Comparison of ENCODE assay signal across 22 cellular contexts in genomic region chr13:113119166-113119821, GRCh38. TPM values are rescaled to one million over a fixed set of nuclear protein-coding genes. Genes with fewer than 3 reads are reported as not detected.
"Had no signal": no experiment of that assay in that cellular context is flagged by ENCODE, and none has a peak within 500 bp of the region (broad histone marks: within the 10 kb centered on the region; RNA-seq: fewer than 3 reads in every experiment).

No MANE protein-coding gene starts in this region.

- H3K9me3 Mint-ChIP-seq: activated CD4-positive, alpha-beta T cell treated with anti-CD3 and anti-CD28 coated beads, Interleukin-2, amount 10 ng/mL, durations not matched to agents 24 days and 14 days; activated naive CD8-positive, alpha-beta T cell treated with anti-CD3 and anti-CD28 coated beads for 36 hours; naive thymus-derived CD8-positive, alpha-beta T cell; stimulated activated effector memory CD8-positive, alpha-beta T cell treated with anti-CD3 and anti-CD28 coated beads, Interleukin-12 subunit alpha, Interleukin-12 subunit beta, amount 100 ng/mL, for 72 hours had no signal

- H3K36me3 ChIP-seq: brain microvascular endothelial cell, esophagus squamous epithelium, ovary, right atrium auricular region, upper lobe of right lung had no signal

- H3K27me3 ChIP-seq: brain microvascular endothelial cell, dorsolateral prefrontal cortex, ovary, right atrium auricular region, upper lobe of right lung had no signal

- H3K27ac ChIP-seq: brain microvascular endothelial cell, dorsolateral prefrontal cortex, esophagus squamous epithelium, ovary, right atrium auricular region, SK-N-MC, upper lobe of right lung, VCaP had no signal

- ATAC-seq: mucosa of descending colon; naive thymus-derived CD8-positive, alpha-beta T cell; stimulated activated effector memory CD8-positive, alpha-beta T cell treated with anti-CD3 and anti-CD28 coated beads, Interleukin-12 subunit alpha, Interleukin-12 subunit beta, amount 100 ng/mL, for 72 hours; upper lobe of right lung had no signal

- H3K27ac Mint-ChIP-seq: activated CD4-positive, alpha-beta T cell treated with anti-CD3 and anti-CD28 coated beads, Interleukin-2, amount 10 ng/mL, durations not matched to agents 24 days and 14 days; activated naive CD8-positive, alpha-beta T cell treated with anti-CD3 and anti-CD28 coated beads for 36 hours; stimulated activated effector memory CD8-positive, alpha-beta T cell treated with anti-CD3 and anti-CD28 coated beads, Interleukin-12 subunit alpha, Interleukin-12 subunit beta, amount 100 ng/mL, for 72 hours had no signal

- H3K9me3 ChIP-seq: esophagus squamous epithelium, mucosa of descending colon, ovary, right atrium auricular region, upper lobe of right lung had no signal

- H3K27me3 Mint-ChIP-seq: activated naive CD8-positive, alpha-beta T cell treated with anti-CD3 and anti-CD28 coated beads for 36 hours had no signal

- FAIRE-seq: small intestine had no signal

- H3K36me3 Mint-ChIP-seq: activated naive CD8-positive, alpha-beta T cell treated with anti-CD3 and anti-CD28 coated beads for 36 hours; naive thymus-derived CD8-positive, alpha-beta T cell; stimulated activated effector memory CD8-positive, alpha-beta T cell treated with anti-CD3 and anti-CD28 coated beads, Interleukin-12 subunit alpha, Interleukin-12 subunit beta, amount 100 ng/mL, for 72 hours had no signal

- H3K4me3 ChIP-seq: dorsolateral prefrontal cortex, esophagus squamous epithelium, mucosa of descending colon, ovary, right atrium auricular region, SK-N-MC, upper lobe of right lung had no signal

- DNase-seq: activated CD4-positive, alpha-beta T cell treated with anti-CD3 and anti-CD28 coated beads, Interleukin-2, amount 10 ng/mL, durations not matched to agents 24 days and 14 days; activated gamma-delta T cell treated with Interleukin-2 at 50 U/mL for 16 hours; activated naive CD8-positive, alpha-beta T cell treated with anti-CD3 and anti-CD28 coated beads for 36 hours; activated T-cell treated with anti-CD3 and anti-CD28 coated beads, Interleukin-2, amount 50 U/mL, for 1 hour; brain microvascular endothelial cell; esophagus squamous epithelium; foreskin fibroblast; mammary epithelial cell; mucosa of descending colon; small intestine; T-helper 1 cell; upper lobe of right lung had no signal

- H3K4me3 Mint-ChIP-seq: activated CD4-positive, alpha-beta T cell treated with anti-CD3 and anti-CD28 coated beads, Interleukin-2, amount 10 ng/mL, durations not matched to agents 24 days and 14 days; activated naive CD8-positive, alpha-beta T cell treated with anti-CD3 and anti-CD28 coated beads for 36 hours; naive thymus-derived CD8-positive, alpha-beta T cell; stimulated activated effector memory CD8-positive, alpha-beta T cell treated with anti-CD3 and anti-CD28 coated beads, Interleukin-12 subunit alpha, Interleukin-12 subunit beta, amount 100 ng/mL, for 72 hours had no signal

- H3K4me1 Mint-ChIP-seq: activated CD4-positive, alpha-beta T cell treated with anti-CD3 and anti-CD28 coated beads, Interleukin-2, amount 10 ng/mL, durations not matched to agents 24 days and 14 days; activated naive CD8-positive, alpha-beta T cell treated with anti-CD3 and anti-CD28 coated beads for 36 hours; naive thymus-derived CD8-positive, alpha-beta T cell had no signal

- H3K4me1 ChIP-seq: upper lobe of right lung had no signal

RNA-seq across cellular contexts. Expression of gene F10, which starts 3.3 kb away (rescaled TPM):
- total RNA-seq: activated CD4-positive, alpha-beta T cell treated with anti-CD3 and anti-CD28 coated beads, Interleukin-2, amount 10 ng/mL, durations not matched to agents 24 days and 14 days; activated CD8-positive, alpha-beta memory T cell treated with anti-CD3 and anti-CD28 coated beads for 36 hours; activated naive CD8-positive, alpha-beta T cell treated with anti-CD3 and anti-CD28 coated beads for 36 hours; mammary epithelial cell; naive thymus-derived CD8-positive, alpha-beta T cell had no signal
- polyA plus RNA-seq: mammary epithelial cell; naive thymus-derived CD8-positive, alpha-beta T cell had no signal

RNA-seq across cellular contexts. Expression of gene F7, which starts 13.7 kb away (rescaled TPM):
- total RNA-seq: activated CD4-positive, alpha-beta T cell treated with anti-CD3 and anti-CD28 coated beads, Interleukin-2, amount 10 ng/mL, durations not matched to agents 24 days and 14 days; esophagus squamous epithelium; mammary epithelial cell had no signal
- polyA plus RNA-seq: mammary epithelial cell had no signal

RNA-seq across cellular contexts. Expression of gene PROZ, which starts 39.2 kb away (rescaled TPM):
- total RNA-seq: activated CD4-positive, alpha-beta T cell treated with anti-CD3 and anti-CD28 coated beads, Interleukin-2, amount 10 ng/mL, durations not matched to agents 24 days and 14 days; activated CD8-positive, alpha-beta memory T cell treated with anti-CD3 and anti-CD28 coated beads for 36 hours; chondrocyte; esophagus squamous epithelium; mammary epithelial cell; mucosa of descending colon; naive thymus-derived CD8-positive, alpha-beta T cell; ovary; right atrium auricular region; subcutaneous adipose tissue; upper lobe of right lung had no signal
- polyA plus RNA-seq: mammary epithelial cell; naive thymus-derived CD8-positive, alpha-beta T cell; ovary; small intestine had no signal
